In the genomic region with DNA sequence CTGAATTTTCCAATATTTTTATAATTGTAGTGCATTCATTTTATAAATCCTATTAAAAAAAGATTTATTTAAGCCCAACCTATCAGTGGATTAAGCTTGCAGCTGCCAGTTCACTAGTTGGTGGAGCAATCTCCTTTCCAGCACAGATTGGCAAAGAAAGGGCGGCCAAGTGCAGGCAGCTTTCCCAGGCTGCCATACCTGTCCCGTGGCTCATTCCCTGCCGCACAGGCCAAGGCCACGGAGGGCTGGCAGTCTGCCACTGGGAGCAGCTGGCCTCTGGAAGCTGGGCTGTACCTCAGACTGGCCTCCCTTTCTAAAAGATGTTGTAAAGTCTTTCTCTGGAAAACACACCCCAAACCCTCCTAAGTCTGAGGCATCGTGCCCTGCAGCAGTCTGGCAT, we compare ENCODE assay signal across 12 cellular contexts.
DNase-seq lines count a peak whose midpoint lies in the region; ATAC-seq and TF ChIP-seq lines count a peak whose summit lies in the region.
"Had no signal": no experiment of that assay in that cellular context is flagged by ENCODE, and none has a peak within 500 bp of the region (broad histone marks: within the 10 kb centered on the region; RNA-seq: fewer than 3 reads in every experiment).

No MANE protein-coding gene starts in this region.

- no peak overlapping the region for H3K27ac ChIP-seq in right atrium auricular region
- no peak overlapping the region for H3K27ac ChIP-seq in vagina
- H3K27ac ChIP-seq: skin epidermis had no signal

- H3K4me1 ChIP-seq in right atrium auricular region: peaks cover 0 to 11% of the 10 kb centered on the region in 2 donors
- H3K4me1 ChIP-seq in vagina: no peaks in the 10 kb centered on the region

- peaks cover 48% of the 10 kb centered on the region for H3K4me1 Mint-ChIP-seq in brain
- H3K4me1 Mint-ChIP-seq: activated CD4-positive, alpha-beta T cell treated with anti-CD3 and anti-CD28 coated beads, Interleukin-2, amount 10 ng/mL, durations not matched to agents 24 days and 14 days; B cell had no signal

- intact Hi-C loops in Right ventricle myocardium inferior (cut with DNase I) (no loop called here), posterior vena cava (cut with DNase I) (no loop called here), vagina (cut with DNase I) (no loop called here)

- no peaks in the 10 kb centered on the region for H3K9me3 ChIP-seq in right atrium auricular region
- H3K9me3 ChIP-seq in vagina: no peaks in the 10 kb centered on the region

- no peaks in the 10 kb centered on the region for H3K9me3 Mint-ChIP-seq in brain
- H3K9me3 Mint-ChIP-seq: activated CD4-positive, alpha-beta T cell treated with anti-CD3 and anti-CD28 coated beads, Interleukin-2, amount 10 ng/mL, durations not matched to agents 24 days and 14 days had no signal

- H3K4me3 Mint-ChIP-seq in brain: no peak overlapping the region
- H3K4me3 Mint-ChIP-seq: activated CD4-positive, alpha-beta T cell treated with anti-CD3 and anti-CD28 coated beads, Interleukin-2, amount 10 ng/mL, durations not matched to agents 24 days and 14 days; B cell had no signal

- H3K36me3 Mint-ChIP-seq in brain: no peaks in the 10 kb centered on the region

- H3K27me3 ChIP-seq in right atrium auricular region (no peaks in the 10 kb centered on the region), vagina (no peaks in the 10 kb centered on the region)

- no peak overlapping the region for H3K4me3 ChIP-seq in right atrium auricular region
- no peak overlapping the region for H3K4me3 ChIP-seq in vagina
- H3K4me3 ChIP-seq: skin epidermis had no signal

- H3K27ac Mint-ChIP-seq in brain: peak overlapping the region in 4 of 5 experiments; percentile 60 to 77 (median 61)
- H3K27ac Mint-ChIP-seq: activated CD4-positive, alpha-beta T cell treated with anti-CD3 and anti-CD28 coated beads, Interleukin-2, amount 10 ng/mL, durations not matched to agents 24 days and 14 days; B cell had no signal

- no peak for TF ChIP-seq POLR2A in vagina (IDR thresholded peaks at IDR 0.05)

- peak; percentile 91 for ATAC-seq in Right ventricle myocardium inferior
- peak; percentile 97 for ATAC-seq in left lobe of liver

- peak; percentile 87 for DNase-seq in Right ventricle myocardium inferior (ENCODE audit: missing footprints)
- DNase-seq in right atrium auricular region (ENCODE audit: low spot score): no peak
- DNase-seq in left lobe of liver (ENCODE audit: low spot score): peak; percentile 97
- DNase-seq in posterior vena cava (ENCODE audit: low spot score): no peak
- no peak for DNase-seq in activated effector memory CD4-positive, alpha-beta T cell treated with Interleukin-2 at 50 U/mL for 16 hours
- DNase-seq in vagina (ENCODE audit: extremely low spot score in 2 of 2): no peak
- no peak for DNase-seq in OCI-M1 (lab: John Stamatoyannopoulos, UW)
- DNase-seq: activated CD4-positive, alpha-beta T cell treated with anti-CD3 and anti-CD28 coated beads, Interleukin-2, amount 10 ng/mL, durations not matched to agents 24 days and 14 days; KBM-7 had no signal

- H3K36me3 ChIP-seq in right atrium auricular region (no peaks in the 10 kb centered on the region), vagina (no peaks in the 10 kb centered on the region)

- H3K27me3 Mint-ChIP-seq in brain: no peaks in the 10 kb centered on the region
- H3K27me3 Mint-ChIP-seq: activated CD4-positive, alpha-beta T cell treated with anti-CD3 and anti-CD28 coated beads, Interleukin-2, amount 10 ng/mL, durations not matched to agents 24 days and 14 days; B cell had no signal

- no peak for TF ChIP-seq CTCF in right atrium auricular region (IDR thresholded peaks at IDR 0.05)
- TF ChIP-seq CTCF in brain (conservative IDR thresholded peaks at IDR 0.05): no peak
- TF ChIP-seq CTCF in vagina (IDR thresholded peaks at IDR 0.05): no peak

Comparison
In these comparisons a context has a peak if more than half of its experiments do, and no peak if none do; other contexts are left out.
1. DNase-seq: peak in Right ventricle myocardium inferior (single experiment) and left lobe of liver (single experiment); none in right atrium auricular region (single experiment), posterior vena cava (single experiment), activated effector memory CD4-positive, alpha-beta T cell treated with Interleukin-2 at 50 U/mL for 16 hours (single experiment), vagina (0 of 2) and OCI-M1 (single experiment).